8 cellular contexts compared by ENCODE assay signal in the genomic region with DNA sequence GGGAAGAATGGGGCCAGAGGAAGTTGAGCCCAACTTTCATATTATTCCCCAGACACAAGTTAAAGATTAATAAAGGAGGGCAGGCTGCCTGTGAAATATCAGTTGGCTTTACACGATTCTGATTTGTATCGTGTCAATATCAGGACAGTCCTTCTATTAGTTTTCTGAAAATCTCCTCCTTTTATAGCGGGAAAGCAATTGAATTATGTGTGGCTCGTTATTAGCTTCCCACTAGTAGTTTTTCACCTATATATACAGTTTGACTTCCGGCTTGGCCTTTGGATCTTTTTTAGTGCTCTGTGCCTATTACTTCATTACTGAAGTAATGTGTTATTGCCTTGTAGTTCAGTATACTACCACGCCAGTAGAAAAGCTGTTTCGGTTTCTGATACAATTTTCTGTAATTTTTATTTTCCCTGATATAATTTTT. TPM values are rescaled to one million over a fixed set of nuclear protein-coding genes. Genes with fewer than 3 reads are reported as not detected.
A peak's percentile ranks its signal among the peaks of the same experiment; 100 is the strongest.
DNase-seq lines count a peak whose midpoint lies in the region; ATAC-seq and TF ChIP-seq lines count a peak whose summit lies in the region.

No MANE protein-coding gene starts in this region.

- peaks cover 14% of the 10 kb centered on the region for H3K27me3 Mint-ChIP-seq in CD4-positive, CD25-positive, alpha-beta regulatory T cell
- no peaks in the 10 kb centered on the region for H3K27me3 Mint-ChIP-seq in nephron (ENCODE audit: low read depth)

- H3K79me2 ChIP-seq in Loucy (ENCODE audit: insufficient read depth, low read length) = peaks cover 57% of the 10 kb centered on the region

- H3K9me2 ChIP-seq in Loucy (replicated peaks; ENCODE audit: low read depth, low read length) = no peaks in the 10 kb centered on the region

- no peaks in the 10 kb centered on the region for H3K36me3 ChIP-seq in CD4-positive, CD25-positive, alpha-beta regulatory T cell (ENCODE audit: control insufficient read depth, insufficient read depth, low read length)
- no peaks in the 10 kb centered on the region for H3K36me3 ChIP-seq in Loucy (ENCODE audit: insufficient read depth, low read length)
- H3K36me3 ChIP-seq in ectodermal cell (ENCODE audit: control insufficient read depth, insufficient read depth, low read length) = peaks cover 4% of the 10 kb centered on the region

- no peaks in the 10 kb centered on the region for H3K9me3 Mint-ChIP-seq in CD4-positive, CD25-positive, alpha-beta regulatory T cell
- no peaks in the 10 kb centered on the region for H3K9me3 Mint-ChIP-seq in nephron

- H3K4me1 ChIP-seq in CD4-positive, CD25-positive, alpha-beta regulatory T cell (ENCODE audit: control insufficient read depth, insufficient read depth, low read length, poor library complexity, severe bottlenecking) = peaks cover 26% of the 10 kb centered on the region
- H3K4me1 ChIP-seq in Loucy (ENCODE audit: insufficient read depth, low read length, poor library complexity, severe bottlenecking) = peaks cover 60% of the 10 kb centered on the region
- peaks cover 12% of the 10 kb centered on the region for H3K4me1 ChIP-seq in ectodermal cell (ENCODE audit: control insufficient read depth, insufficient read depth, low read length)

- no peak for DNase-seq in CD4-positive, CD25-positive, alpha-beta regulatory T cell
- no peak for DNase-seq in stimulated activated CD4-positive, alpha-beta T cell treated with anti-CD3 and anti-CD28 coated beads, Interleukin-2, amount 100 ng/mL, for 48 hours

- no peak overlapping the region for H2AFZ ChIP-seq in Loucy (ENCODE audit: low read length)

- no peak overlapping the region for H3K27ac Mint-ChIP-seq in CD4-positive, CD25-positive, alpha-beta regulatory T cell
- H3K27ac Mint-ChIP-seq in nephron = peak overlapping the region; percentile 58 to 91 (median 79)

- H3K4me3 ChIP-seq in CD4-positive, CD25-positive, alpha-beta regulatory T cell (ENCODE audit: low read depth, low read length) = peak overlapping the region; percentile 88
- peak overlapping the region; percentile 85 for H3K4me3 ChIP-seq in Loucy (ENCODE audit: low read length, poor library complexity, severe bottlenecking)
- H3K4me3 ChIP-seq in ectodermal cell (ENCODE audit: insufficient read depth, low read depth, low read length) = peak overlapping the region; percentile 87

- peaks cover 6% of the 10 kb centered on the region for H3K36me3 Mint-ChIP-seq in CD4-positive, CD25-positive, alpha-beta regulatory T cell
- H3K36me3 Mint-ChIP-seq in nephron (ENCODE audit: low read depth) = peaks cover 7% of the 10 kb centered on the region

- peak overlapping the region; percentile 83 to 90 (median 87) for H3K4me3 Mint-ChIP-seq in CD4-positive, CD25-positive, alpha-beta regulatory T cell
- peak overlapping the region; percentile 85 to 91 (median 88) for H3K4me3 Mint-ChIP-seq in nephron

- TF ChIP-seq CTCF in Loucy (conservative IDR thresholded peaks at IDR 0.05; ENCODE audit: low read length) (no peak), nephron (IDR thresholded peaks at IDR 0.05; ENCODE audit: unreplicated experiment in 3 of 3) (no peak)

- no peaks in the 10 kb centered on the region for H3K9me3 ChIP-seq in CD4-positive, CD25-positive, alpha-beta regulatory T cell (ENCODE audit: control insufficient read depth in 2 of 2, low read length in 2 of 2)
- H3K9me3 ChIP-seq in Loucy (ENCODE audit: insufficient read depth, low read depth, low read length) (no peaks in the 10 kb centered on the region), ectodermal cell (ENCODE audit: control insufficient read depth, low read length) (no peaks in the 10 kb centered on the region)

- no peak overlapping the region for H3K27ac ChIP-seq in CD4-positive, CD25-positive, alpha-beta regulatory T cell (ENCODE audit: insufficient read depth, low read length, poor library complexity, severe bottlenecking)
- no peak overlapping the region for H3K27ac ChIP-seq in ectodermal cell (ENCODE audit: insufficient read depth, low read depth, low read length, poor library complexity, severe bottlenecking)

- H3F3A ChIP-seq in Loucy (ENCODE audit: low read depth) = peaks cover 4% of the 10 kb centered on the region; the same call in 1 of the 2 replicates

- H3K4me1 Mint-ChIP-seq in CD4-positive, CD25-positive, alpha-beta regulatory T cell = peaks cover 32 to 39% (median 37%) of the 10 kb centered on the region in 4 donors
- peaks cover 33% of the 10 kb centered on the region for H3K4me1 Mint-ChIP-seq in nephron

- H3K9ac ChIP-seq in Loucy (ENCODE audit: low read depth, low read length, poor library complexity, severe bottlenecking) = peak overlapping the region; percentile 82

- 85 to 89% methylated on average over 4 to 6 of the region's 7 CpGs for WGBS in ectodermal cell, 2 experiments

- no peak for ATAC-seq in CD4-positive, CD25-positive, alpha-beta regulatory T cell (ENCODE audit: low read depth in 2 of 2)
- no peak for ATAC-seq in GM19328 (IDR thresholded peaks at IDR 0.05; ENCODE audit: unreplicated experiment)
- ATAC-seq in HG02588 (IDR thresholded peaks at IDR 0.05; ENCODE audit: unreplicated experiment) = no peak
- ATAC-seq in HG03039 (IDR thresholded peaks at IDR 0.05; ENCODE audit: unreplicated experiment) = no peak

- H3K4me2 ChIP-seq in Loucy (ENCODE audit: low read depth, low read length, poor library complexity, severe bottlenecking) = peak overlapping the region; percentile 89

- peaks cover 9% of the 10 kb centered on the region for H3K27me3 ChIP-seq in CD4-positive, CD25-positive, alpha-beta regulatory T cell (ENCODE audit: control insufficient read depth, insufficient read depth, low read length)
- H3K27me3 ChIP-seq in Loucy (ENCODE audit: insufficient read depth, low read length, poor library complexity, severe bottlenecking) (no peaks in the 10 kb centered on the region), ectodermal cell (ENCODE audit: control insufficient read depth, insufficient read depth, low read length, poor library complexity, severe bottlenecking) (peaks cover 5% of the 10 kb centered on the region)

- peaks cover 11% of the 10 kb centered on the region for H4K20me1 ChIP-seq in Loucy (ENCODE audit: insufficient read depth, low read length, poor library complexity, severe bottlenecking)

RNA-seq across cellular contexts. Expression of gene PDLIM5, which starts 1.8 kb away (rescaled TPM):
- 36.5 TPM for total RNA-seq in CD4-positive, CD25-positive, alpha-beta regulatory T cell
- 10 to 100 TPM; 42.1 to 64.5 (median 47.1) TPM for polyA plus RNA-seq in CD4-positive, CD25-positive, alpha-beta regulatory T cell
- polyA plus RNA-seq in ectodermal cell (2013, experiment 1 of 4) = 45.2 TPM
- 39.6 TPM for polyA plus RNA-seq in ectodermal cell (2013, experiment 2 of 4)
- polyA plus RNA-seq in ectodermal cell (2013, experiment 3 of 4) = 29.0 TPM
- 37.0 TPM for polyA plus RNA-seq in ectodermal cell (2013, experiment 4 of 4)

Comparison
In these comparisons a context has a peak if more than half of its experiments do, and no peak if none do; other contexts are left out.
1. H3K27ac Mint-ChIP-seq: peak in nephron (3 of 3); none in CD4-positive, CD25-positive, alpha-beta regulatory T cell (0 of 3).
2. Peak in every context shown above with its lines, with median percentiles within 50 percentile points of each other: H3K4me3 ChIP-seq.